In the genomic region with DNA sequence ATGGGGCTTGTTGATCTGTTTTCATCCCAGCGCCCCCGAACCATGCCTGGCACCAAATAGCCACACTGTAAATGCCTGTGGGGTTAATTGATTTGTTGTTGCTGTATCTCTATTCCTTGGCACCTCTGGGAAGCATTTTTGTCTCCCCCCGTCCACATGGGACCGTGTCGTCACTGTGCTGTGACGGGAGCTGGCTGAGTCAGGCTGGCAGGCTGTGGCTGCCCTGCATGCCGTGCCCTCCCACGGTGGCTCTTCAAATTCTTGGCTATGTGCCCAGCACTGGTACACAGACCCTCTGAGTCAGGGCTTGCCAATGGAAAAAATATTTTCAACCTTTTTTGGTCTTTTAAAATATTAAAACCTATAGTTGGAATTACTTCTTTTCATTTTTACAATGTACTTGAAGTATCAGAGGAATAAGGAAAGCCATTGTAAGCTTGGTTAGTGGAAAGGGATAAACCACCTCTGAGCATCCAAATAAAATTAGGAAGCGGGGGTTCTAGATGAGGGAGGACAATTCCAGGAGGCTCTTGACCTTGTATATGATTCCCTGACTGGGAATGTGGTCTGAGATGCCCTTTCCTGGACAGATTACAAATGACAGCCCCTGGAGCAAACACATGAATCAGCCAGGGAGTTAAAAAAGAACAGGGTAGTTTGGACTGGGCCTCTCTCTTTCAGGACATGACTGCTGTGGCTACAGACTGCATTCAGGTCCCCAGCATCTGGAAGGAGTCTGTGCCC, we compare ENCODE assay signal across 9 cellular contexts. TPM values are rescaled to one million over a fixed set of nuclear protein-coding genes. Genes with fewer than 3 reads are reported as not detected.
DNase-seq lines count a peak whose midpoint lies in the region; ATAC-seq lines count a peak whose summit lies in the region.
"Had no signal": no experiment of that assay in that cellular context is flagged by ENCODE, and none has a peak within 500 bp of the region (broad histone marks: within the 10 kb centered on the region; RNA-seq: fewer than 3 reads in every experiment).

No MANE protein-coding gene starts in this region.

- 92 to 93% methylated on average over 6 to 7 of the region's 9 CpGs for WGBS in mesodermal cell (ENCODE audit: insufficient coverage in 2 of 2), 2 experiments

- H3K4me3 ChIP-seq in mesodermal cell (ENCODE audit: extremely low read depth, insufficient read depth, low read length, poor library complexity, severe bottlenecking), result no peak overlapping the region

- H3K4me1 Mint-ChIP-seq in stimulated activated naive CD8-positive, alpha-beta T cell treated with anti-CD3 and anti-CD28 coated beads, Interleukin-15, Interleukin-2, amounts not matched to agents 100 ng/mL and 50 ng/mL, for 24 hours (ENCODE audit: low read depth), result peaks cover 97% of the 10 kb centered on the region

- H3K4me3 Mint-ChIP-seq in stimulated activated naive CD8-positive, alpha-beta T cell treated with anti-CD3 and anti-CD28 coated beads, Interleukin-15, Interleukin-2, amounts not matched to agents 100 ng/mL and 50 ng/mL, for 24 hours, result peak overlapping the region; percentile 57

- no peaks in the 10 kb centered on the region for H3K27me3 Mint-ChIP-seq in stimulated activated naive CD8-positive, alpha-beta T cell treated with anti-CD3 and anti-CD28 coated beads, Interleukin-15, Interleukin-2, amounts not matched to agents 100 ng/mL and 50 ng/mL, for 24 hours

- peak overlapping the region; percentile 83 for H3K27ac Mint-ChIP-seq in stimulated activated naive CD8-positive, alpha-beta T cell treated with anti-CD3 and anti-CD28 coated beads, Interleukin-15, Interleukin-2, amounts not matched to agents 100 ng/mL and 50 ng/mL, for 24 hours

- no peaks in the 10 kb centered on the region for H3K36me3 ChIP-seq in mesodermal cell (ENCODE audit: control insufficient read depth, insufficient read depth, low read length)

- H3K27ac ChIP-seq in mesodermal cell (ENCODE audit: low read depth, low read length, severe bottlenecking), result peak overlapping the region; percentile 67
- H3K27ac ChIP-seq: neutrophil had no signal

- H3K9me3 ChIP-seq in mesodermal cell (ENCODE audit: control insufficient read depth, low read length), result peaks cover 17% of the 10 kb centered on the region
- H3K9me3 ChIP-seq: neutrophil had no signal

- peaks cover 15% of the 10 kb centered on the region for H3K9me3 Mint-ChIP-seq in stimulated activated naive CD8-positive, alpha-beta T cell treated with anti-CD3 and anti-CD28 coated beads, Interleukin-15, Interleukin-2, amounts not matched to agents 100 ng/mL and 50 ng/mL, for 24 hours

- peaks cover 28% of the 10 kb centered on the region for H3K4me1 ChIP-seq in mesodermal cell (ENCODE audit: control insufficient read depth, insufficient read depth, low read length, poor library complexity, severe bottlenecking)

- H3K36me3 Mint-ChIP-seq in stimulated activated naive CD8-positive, alpha-beta T cell treated with anti-CD3 and anti-CD28 coated beads, Interleukin-15, Interleukin-2, amounts not matched to agents 100 ng/mL and 50 ng/mL, for 24 hours (ENCODE audit: low read depth), result peaks cover 52% of the 10 kb centered on the region

- no peak for ATAC-seq in GM18873 (IDR thresholded peaks at IDR 0.05; ENCODE audit: low FRiP score, unreplicated experiment)

- DNase-seq in HS-27A (ENCODE audit: low read depth) (peak; percentile 66), SHP77 treated with DMSO at 0.1 percent for 48 hours (lab: John Stamatoyannopoulos, UW) (peak; percentile 43), cerebellar cortex (ENCODE audit: low spot score) (peak; percentile 55), NCI-H82 (lab: John Stamatoyannopoulos, UW) (no peak), OCI-M2 (lab: John Stamatoyannopoulos, UW; ENCODE audit: unreplicated experiment) (no peak)

RNA-seq across cellular contexts. Expression of gene DGKD, which starts 59.4 kb away (rescaled TPM):
- 23.6 TPM for polyA plus RNA-seq in mesodermal cell (2013, experiment 1 of 2)
- polyA plus RNA-seq in mesodermal cell (2013, experiment 2 of 2), result 22.2 TPM

Comparison
In these comparisons a context has a peak if more than half of its experiments do, and no peak if none do; other contexts are left out.
1. DNase-seq: peak in HS-27A (single experiment), SHP77 treated with DMSO at 0.1 percent for 48 hours (single experiment) and cerebellar cortex (single experiment); none in NCI-H82 (single experiment) and OCI-M2 (single experiment).